In the genomic region with DNA sequence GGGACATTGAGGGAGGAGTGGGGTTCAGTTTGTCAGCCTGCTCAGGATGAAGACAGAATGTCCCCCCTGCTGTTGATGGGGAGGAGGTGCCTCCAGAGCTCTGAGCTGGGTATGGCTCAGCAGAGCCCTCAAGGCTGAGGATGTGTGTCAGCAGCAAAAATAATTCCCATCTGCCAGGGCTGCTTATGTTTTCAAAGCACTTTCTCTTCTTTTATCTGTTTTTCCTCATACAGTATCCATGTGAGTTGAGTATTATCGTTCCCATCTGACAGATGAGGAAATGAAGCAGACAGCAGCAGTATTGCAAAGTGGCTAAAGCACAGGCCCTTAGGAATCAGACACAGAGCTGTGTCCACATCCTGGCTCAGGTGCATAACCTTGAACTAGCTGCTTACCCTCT, we compare ENCODE assay signal across 24 cellular contexts.
"Had no signal": no experiment of that assay in that cellular context is flagged by ENCODE, and none has a peak within 500 bp of the region (broad histone marks: within the 10 kb centered on the region; RNA-seq: fewer than 3 reads in every experiment).

No MANE protein-coding gene starts in this region.

- H3K36me3 ChIP-seq: heart left ventricle, neutrophil, right lobe of liver, spleen, stomach, thoracic aorta, transverse colon had no signal

- H3K27ac ChIP-seq: heart left ventricle, neutrophil, psoas muscle, right lobe of liver, spleen, stomach, thoracic aorta, transverse colon had no signal

- H3K27me3 ChIP-seq: right lobe of liver had no signal

- DNase-seq: cortex of kidney; effector memory CD4-positive, alpha-beta T cell; heart left ventricle; hippocampal formation; kidney glomerular epithelial cell; mammary epithelial cell; mucosa of descending colon; naive thymus-derived CD8-positive, alpha-beta T cell; psoas muscle; retina; right lobe of liver; spleen; stimulated activated CD4-positive, alpha-beta T cell treated with anti-CD3 and anti-CD28 coated beads, Interleukin-15, amount 100 ng/mL, for 24 hours; stimulated activated CD4-positive, alpha-beta T cell treated with anti-CD3 and anti-CD28 coated beads, Interleukin-1b, Interleukin-23, amount 100 ng/mL, for 48 hours; stimulated activated CD4-positive, alpha-beta T cell treated with anti-CD3 and anti-CD28 coated beads, Interleukin-4, amount 100 ng/mL, for 24 hours; stimulated activated naive B cell treated with anti-CD40 and anti-IgM and Interleukin-4, amounts not matched to agents 10 μg/mL and 1 μg/mL and 100 μg/mL, for 72 hours; stomach; substantia nigra; transverse colon had no signal

- ATAC-seq: esophagus mucosa; heart left ventricle; left lobe of liver; mucosa of descending colon; naive thymus-derived CD8-positive, alpha-beta T cell; right lobe of liver; stimulated activated naive B cell treated with anti-CD40 and anti-IgM and Interleukin-4, amounts not matched to agents 10 μg/mL and 1 μg/mL and 100 μg/mL, for 72 hours had no signal

- H3K4me3 ChIP-seq: dorsolateral prefrontal cortex, heart left ventricle, mucosa of descending colon, psoas muscle, right lobe of liver, spleen, stomach, thoracic aorta, transverse colon had no signal

- H3K4me1 ChIP-seq: right lobe of liver, spleen had no signal
